ENCODE assay signal across 1 cellular context in genomic region chr10:12237265-12238220, GRCh38.
TF ChIP-seq lines count a peak whose summit lies in the region.

No MANE protein-coding gene starts in this region.

TF ChIP-seq in K562, 482 proteins besides CTCF, POLR2A, EP300 and RAD21:
- peak; percentile 44 for TF ChIP-seq ZNF316 (IDR thresholded peaks at IDR 0.05)
- TF ChIP-seq CHAMP1 (IDR thresholded peaks at IDR 0.05), result no peak
